ENCODE assay signal across 10 cellular contexts in the genomic region with DNA sequence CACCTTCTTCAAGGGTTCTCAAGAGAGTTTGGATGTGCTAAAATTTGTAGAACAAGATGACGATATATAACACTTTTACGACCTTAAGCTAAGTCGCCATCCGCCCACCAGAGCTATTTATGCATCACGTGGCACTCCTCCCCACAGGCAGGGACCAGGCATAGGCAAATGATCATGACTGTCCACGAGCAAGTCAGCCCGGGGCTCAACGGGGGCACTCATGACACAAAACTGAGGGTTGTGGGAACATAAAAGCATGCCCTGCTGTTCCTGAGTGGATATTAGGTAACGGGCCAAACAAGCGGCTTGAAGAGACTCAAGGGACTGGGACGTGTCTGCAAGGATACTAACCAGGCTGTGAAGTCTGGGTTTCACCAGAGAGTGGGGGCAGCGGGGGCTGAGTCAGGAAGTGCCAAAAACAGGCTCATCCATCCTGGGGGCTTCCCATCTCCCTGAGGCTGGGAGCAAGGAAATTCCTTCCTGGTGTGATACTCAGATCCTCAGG. TPM values are rescaled to one million over a fixed set of nuclear protein-coding genes. Genes with fewer than 3 reads are reported as not detected.
DNase-seq lines count a peak whose midpoint lies in the region; ATAC-seq and TF ChIP-seq lines count a peak whose summit lies in the region.
"Had no signal": no experiment of that assay in that cellular context is flagged by ENCODE, and none has a peak within 500 bp of the region (broad histone marks: within the 10 kb centered on the region; RNA-seq: fewer than 3 reads in every experiment).

No MANE protein-coding gene starts in this region.

- ATAC-seq in foreskin keratinocyte (peak; percentile 47), HG02981 (IDR thresholded peaks at IDR 0.05; ENCODE audit: unreplicated experiment) (no peak)
- no peak for ATAC-seq in activated naive CD8-positive, alpha-beta T cell treated with anti-CD3 and anti-CD28 coated beads, Interleukin-2, amount 50 U/mL, for 24 hours
- ATAC-seq in activated CD4-positive, alpha-beta T cell treated with anti-CD3 and anti-CD28 coated beads for 36 hours = no peak

- intact Hi-C loops in ovary (cut with DNase I) = no loop called here
- intact Hi-C loops in activated CD4-positive, alpha-beta T cell treated with anti-CD3 and anti-CD28 coated beads for 36 hours (cut with DNase I, micrococcal nuclease) = no loop called here

- H3K27ac ChIP-seq in foreskin keratinocyte (peak overlapping the region; percentile 43), ovary (no peak overlapping the region)
- H3K27ac ChIP-seq: C4-2B had no signal

- POLR2A ChIA-PET in activated CD4-positive, alpha-beta T cell treated with anti-CD3 and anti-CD28 coated beads for 36 hours (lab: Charles Lee) = no interaction called here

- peaks cover 10% of the 10 kb centered on the region for H3K4me1 ChIP-seq in foreskin keratinocyte
- peaks cover 7% of the 10 kb centered on the region for H3K4me1 ChIP-seq in ovary (ENCODE audit: insufficient read depth)

- no peaks in the 10 kb centered on the region for H3K9me3 ChIP-seq in ovary

- no peaks in the 10 kb centered on the region for H3K36me3 ChIP-seq in ovary

- no peaks in the 10 kb centered on the region for H3K27me3 Mint-ChIP-seq in activated naive CD8-positive, alpha-beta T cell treated with anti-CD3 and anti-CD28 coated beads, Interleukin-2, amount 50 U/mL, for 24 hours
- H3K27me3 Mint-ChIP-seq in activated CD4-positive, alpha-beta T cell treated with anti-CD3 and anti-CD28 coated beads for 36 hours = no peaks in the 10 kb centered on the region

- H3K9me3 Mint-ChIP-seq in activated naive CD8-positive, alpha-beta T cell treated with anti-CD3 and anti-CD28 coated beads, Interleukin-2, amount 50 U/mL, for 24 hours = no peaks in the 10 kb centered on the region
- no peaks in the 10 kb centered on the region for H3K9me3 Mint-ChIP-seq in activated CD4-positive, alpha-beta T cell treated with anti-CD3 and anti-CD28 coated beads for 36 hours (ENCODE audit: low read depth)

- H3K4me3 Mint-ChIP-seq in activated naive CD8-positive, alpha-beta T cell treated with anti-CD3 and anti-CD28 coated beads, Interleukin-2, amount 50 U/mL, for 24 hours = no peak overlapping the region
- H3K4me3 Mint-ChIP-seq in activated CD4-positive, alpha-beta T cell treated with anti-CD3 and anti-CD28 coated beads for 36 hours = no peak overlapping the region

- TF ChIP-seq POLR2A in ovary (IDR thresholded peaks at IDR 0.05) = no peak

- TF ChIP-seq EP300 in ovary (IDR thresholded peaks at IDR 0.05) = no peak

- CTCF ChIA-PET in activated CD4-positive, alpha-beta T cell treated with anti-CD3 and anti-CD28 coated beads for 36 hours (lab: Charles Lee) = interaction anchor here (0.5 to 1.5 kb wide), 3 partner anchors 26 to 70 kb away, joined by 3 read pairs; a partner anchor contains a TSS

- WGBS in ovary, 3 donors = 19 to 24% (median 22%) methylated on average over 12 of the region's 12 CpGs

- H3K27me3 ChIP-seq in foreskin keratinocyte = peaks cover 73% of the 10 kb centered on the region
- no peaks in the 10 kb centered on the region for H3K27me3 ChIP-seq in ovary

- peak overlapping the region; percentile 4 for H3K4me3 ChIP-seq in ovary

- H3K27ac Mint-ChIP-seq in activated naive CD8-positive, alpha-beta T cell treated with anti-CD3 and anti-CD28 coated beads, Interleukin-2, amount 50 U/mL, for 24 hours = no peak overlapping the region
- H3K27ac Mint-ChIP-seq in activated CD4-positive, alpha-beta T cell treated with anti-CD3 and anti-CD28 coated beads for 36 hours = no peak overlapping the region

- no peaks in the 10 kb centered on the region for H3K36me3 Mint-ChIP-seq in activated naive CD8-positive, alpha-beta T cell treated with anti-CD3 and anti-CD28 coated beads, Interleukin-2, amount 50 U/mL, for 24 hours (ENCODE audit: low read depth)
- H3K36me3 Mint-ChIP-seq in activated CD4-positive, alpha-beta T cell treated with anti-CD3 and anti-CD28 coated beads for 36 hours (ENCODE audit: low read depth) = no peaks in the 10 kb centered on the region

- peak; percentile 29 for DNase-seq in AG08395 (ENCODE audit: low spot score)
- peak; percentile 39 to 67 for DNase-seq in NCI-H526 (lab: John Stamatoyannopoulos, UW)
- peak in 1 of 2 donors; percentile 6 for DNase-seq in foreskin keratinocyte
- no peak for DNase-seq in ovary
- no peak for DNase-seq in activated naive CD8-positive, alpha-beta T cell treated with anti-CD3 and anti-CD28 coated beads, Interleukin-2, amount 50 U/mL, for 24 hours
- no peak for DNase-seq in NK-92 treated with Interleukin-12 subunit alpha and Interleukin-12 subunit beta, amount 100 ng/mL, for 24 hours (lab: John Stamatoyannopoulos, UW)
- DNase-seq in activated CD4-positive, alpha-beta T cell treated with anti-CD3 and anti-CD28 coated beads for 36 hours = no peak

- no peak for TF ChIP-seq CTCF in foreskin keratinocyte (conservative IDR thresholded peaks at IDR 0.05)
- no peak for TF ChIP-seq CTCF in ovary (IDR thresholded peaks at IDR 0.05)

- H3K4me1 Mint-ChIP-seq in activated naive CD8-positive, alpha-beta T cell treated with anti-CD3 and anti-CD28 coated beads, Interleukin-2, amount 50 U/mL, for 24 hours = peaks cover 28% of the 10 kb centered on the region
- H3K4me1 Mint-ChIP-seq in activated CD4-positive, alpha-beta T cell treated with anti-CD3 and anti-CD28 coated beads for 36 hours = peaks cover 21% of the 10 kb centered on the region

RNA-seq across cellular contexts. Expression of a gene that starts 58.1 kb away (rescaled TPM):
- not detected in 2 replicates for total RNA-seq in foreskin keratinocyte
- not detected in 2 replicates for polyA plus RNA-seq in foreskin keratinocyte
- 1 to 10 TPM in 3 of 7 donors, under 1 TPM in 2, not detected in 2; 0.40 to 6.5 (median 1.3) TPM for total RNA-seq in ovary
- polyA plus RNA-seq in ovary = under 1 TPM in 1 of 2 donors, not detected in 1; 0.28 TPM
- under 1 TPM in 1 of 2 experiments, not detected in 1; 0.11 TPM for total RNA-seq in activated CD4-positive, alpha-beta T cell treated with anti-CD3 and anti-CD28 coated beads for 36 hours
- total RNA-seq: urinary bladder had no signal

RNA-seq across cellular contexts. Expression of a gene that starts 58.4 kb away (rescaled TPM):
- 9.5 and 10.5 TPM in 2 replicates for total RNA-seq in foreskin keratinocyte
- 6.2 and 6.6 TPM in 2 replicates for polyA plus RNA-seq in foreskin keratinocyte
- total RNA-seq in ovary = 10 to 100 TPM; 29.4 to 59.2 (median 47.2) TPM
- 10 to 100 TPM; 17.3 to 46.9 TPM for polyA plus RNA-seq in ovary
- 1 to 10 TPM; 7.5 to 9.6 TPM for total RNA-seq in activated CD4-positive, alpha-beta T cell treated with anti-CD3 and anti-CD28 coated beads for 36 hours

Comparison
In these comparisons a context has a peak if more than half of its experiments do, and no peak if none do; other contexts are left out.
1. DNase-seq: peak in AG08395 (single experiment) and NCI-H526 (2 of 2); none in ovary (0 of 5), activated naive CD8-positive, alpha-beta T cell treated with anti-CD3 and anti-CD28 coated beads, Interleukin-2, amount 50 U/mL, for 24 hours (single experiment), NK-92 treated with Interleukin-12 subunit alpha and Interleukin-12 subunit beta, amount 100 ng/mL, for 24 hours (single experiment) and activated CD4-positive, alpha-beta T cell treated with anti-CD3 and anti-CD28 coated beads for 36 hours (single experiment).